ENCODE assay signal across 8 cellular contexts in the genomic region with DNA sequence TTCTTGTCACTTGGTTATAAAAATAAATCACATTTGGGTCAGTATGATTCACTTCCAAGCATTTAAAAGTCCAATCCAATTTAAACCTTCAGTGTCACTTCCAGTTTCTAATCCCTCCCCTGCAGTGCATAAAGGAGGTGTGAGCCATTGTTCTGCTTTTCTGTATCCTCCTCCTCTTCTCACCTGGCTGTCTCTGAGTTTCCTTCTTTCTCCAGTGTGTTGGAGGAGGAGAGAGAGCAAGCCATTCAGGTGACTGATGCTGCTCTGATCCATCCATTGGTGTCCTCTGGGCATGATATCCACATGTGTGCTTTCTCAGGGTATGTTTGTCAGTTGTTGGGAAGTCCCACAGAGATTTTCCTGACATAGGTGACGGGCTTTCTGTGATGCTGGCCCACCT. TPM values are rescaled to one million over a fixed set of nuclear protein-coding genes. Genes with fewer than 3 reads are reported as not detected.
DNase-seq lines count a peak whose midpoint lies in the region; TF ChIP-seq lines count a peak whose summit lies in the region.

No MANE protein-coding gene starts in this region.

- H3K4me3 ChIP-seq in Loucy (ENCODE audit: low read length, poor library complexity, severe bottlenecking) (peak overlapping the region; percentile 85), coronary artery (no peak overlapping the region)

- H3K36me3 Mint-ChIP-seq in chondrocyte (ENCODE audit: low read depth): peaks cover 3% of the 10 kb centered on the region
- peaks cover 61% of the 10 kb centered on the region for H3K36me3 Mint-ChIP-seq in nephron progenitor cell (ENCODE audit: low read depth)

- H3K9me3 ChIP-seq in Loucy (ENCODE audit: insufficient read depth, low read depth, low read length): no peaks in the 10 kb centered on the region

- H3K27me3 ChIP-seq in Loucy (ENCODE audit: insufficient read depth, low read length, poor library complexity, severe bottlenecking): no peaks in the 10 kb centered on the region

- DNase-seq in EH (ENCODE audit: low read depth) (peak; percentile 47), chondrocyte (ENCODE audit: low spot score) (no peak), nephron progenitor cell (no peak), AG08395 (ENCODE audit: low spot score) (no peak), epidermal melanocyte (ENCODE audit: insufficient read length, low spot score) (no peak), coronary artery (ENCODE audit: low spot score) (no peak), LoVo (ENCODE audit: low spot score) (no peak)

- H3K79me2 ChIP-seq in Loucy (ENCODE audit: insufficient read depth, low read length): peaks cover 30% of the 10 kb centered on the region

- no peaks in the 10 kb centered on the region for H4K20me1 ChIP-seq in Loucy (ENCODE audit: insufficient read depth, low read length, poor library complexity, severe bottlenecking)

- peak overlapping the region; percentile 80 for H3K4me2 ChIP-seq in Loucy (ENCODE audit: low read depth, low read length, poor library complexity, severe bottlenecking)

- peaks cover 5% of the 10 kb centered on the region for H3F3A ChIP-seq in Loucy (ENCODE audit: low read depth)

- H3K9me3 Mint-ChIP-seq in chondrocyte (ENCODE audit: low read depth) (peaks cover 3% of the 10 kb centered on the region), nephron progenitor cell (peaks cover 13% of the 10 kb centered on the region)

- H3K4me1 Mint-ChIP-seq in chondrocyte (ENCODE audit: low read depth) (peaks cover 48% of the 10 kb centered on the region), nephron progenitor cell (peaks cover 22% of the 10 kb centered on the region)

- H3K4me1 ChIP-seq in Loucy (ENCODE audit: insufficient read depth, low read length, poor library complexity, severe bottlenecking): peaks cover 58% of the 10 kb centered on the region

- TF ChIP-seq CTCF in Loucy (conservative IDR thresholded peaks at IDR 0.05; ENCODE audit: low read length): no peak
- TF ChIP-seq CTCF in chondrocyte (IDR thresholded peaks at IDR 0.05): no peak
- no peak for TF ChIP-seq CTCF in nephron progenitor cell (IDR thresholded peaks at IDR 0.05)
- TF ChIP-seq CTCF in coronary artery (IDR thresholded peaks at IDR 0.05): no peak

- no peak overlapping the region for H3K27ac ChIP-seq in coronary artery

- peak overlapping the region; percentile 99 for H3K27ac Mint-ChIP-seq in chondrocyte (ENCODE audit: unreplicated experiment)
- peak overlapping the region; percentile 78 for H3K27ac Mint-ChIP-seq in nephron progenitor cell

- H3K9me2 ChIP-seq in Loucy (replicated peaks; ENCODE audit: low read depth, low read length): no peaks in the 10 kb centered on the region

- H3K9ac ChIP-seq in Loucy (ENCODE audit: low read depth, low read length, poor library complexity, severe bottlenecking): peak overlapping the region; percentile 83

- peaks cover 7% of the 10 kb centered on the region; the same call in 1 of the 2 replicates for H3K36me3 ChIP-seq in Loucy (ENCODE audit: insufficient read depth, low read length)

- H3K4me3 Mint-ChIP-seq in chondrocyte (ENCODE audit: unreplicated experiment): peak overlapping the region; percentile 85
- H3K4me3 Mint-ChIP-seq in nephron progenitor cell: peak overlapping the region; percentile 90

- H2AFZ ChIP-seq in Loucy (ENCODE audit: low read length): peak overlapping the region; percentile 68; the same call in 1 of the 2 replicates

- H3K27me3 Mint-ChIP-seq in chondrocyte (ENCODE audit: low read depth) (no peaks in the 10 kb centered on the region), nephron progenitor cell (ENCODE audit: low read depth, poor library complexity) (no peaks in the 10 kb centered on the region)

RNA-seq across cellular contexts. Expression of a gene that starts 1.2 kb away (rescaled TPM):
- 8.7 to 12.0 TPM (median 9.9 TPM) in 3 replicates for total RNA-seq in chondrocyte

RNA-seq across cellular contexts. Expression of a gene that starts 37.7 kb away (rescaled TPM):
- total RNA-seq in chondrocyte: 33.0 to 46.8 TPM (median 35.7 TPM) in 3 replicates

RNA-seq across cellular contexts. Expression of a gene that starts 56.1 kb away (rescaled TPM):
- total RNA-seq in chondrocyte: 32.5 to 45.1 TPM (median 34.6 TPM) in 3 replicates
